ENCODE assay signal across 7 cellular contexts in genomic region chr19:46748325-46749109, GRCh38. TPM values are rescaled to one million over a fixed set of nuclear protein-coding genes. Genes with fewer than 3 reads are reported as not detected.
DNase-seq lines count a peak whose midpoint lies in the region; ATAC-seq, FAIRE-seq and TF ChIP-seq lines count a peak whose summit lies in the region.

No MANE protein-coding gene starts in this region.

- no peak overlapping the region for H3K23ac ChIP-seq in H1 (ENCODE audit: insufficient read length)

- no peak overlapping the region for H3K27ac Mint-ChIP-seq in neural crest cell (ENCODE audit: unreplicated experiment)

- no peak overlapping the region for H2AFZ ChIP-seq in H1 (ENCODE audit: low read length)

- H3K27me3 ChIP-seq in H1 (replicated peaks in 1 of 4; ENCODE audit: control insufficient read depth in 3 of 4, extremely low read depth in 1 of 4, insufficient read depth in 3 of 4, low read length in 3 of 4) = no peaks in the 10 kb centered on the region
- H3K27me3 ChIP-seq in tibial nerve = no peaks in the 10 kb centered on the region

- H4K20me1 ChIP-seq in H1 (replicated peaks in 1 of 2; ENCODE audit: control insufficient read depth in 1 of 2, insufficient read depth in 2 of 2, low read length in 2 of 2) = peaks cover 5 to 19% of the 10 kb centered on the region in 2 experiments

- no peak for ATAC-seq in HG02798 (IDR thresholded peaks at IDR 0.05; ENCODE audit: poor library complexity, unreplicated experiment)

- H3K79me1 ChIP-seq in H1 (ENCODE audit: low read depth, low read length) = peaks cover 3% of the 10 kb centered on the region; the same call in 1 of the 2 replicates

- no peak overlapping the region for H3K18ac ChIP-seq in H1 (ENCODE audit: extremely low read depth, low read length)

- H3K4me2 ChIP-seq in H1 (ENCODE audit: insufficient read depth in 1 of 2, low read depth in 2 of 2, low read length in 2 of 2) = no peak overlapping the region

- H3K9me3 ChIP-seq in H1 (ENCODE audit: insufficient read depth in 2 of 2, low read depth in 1 of 2, low read length in 1 of 2) = no peaks in the 10 kb centered on the region
- no peaks in the 10 kb centered on the region for H3K9me3 ChIP-seq in tibial nerve

- DNase-seq in GM18507 (ENCODE audit: extremely low spot score, insufficient read length, low read depth) = no peak
- DNase-seq in NCI-H69 (lab: John Stamatoyannopoulos, UW) = peak; percentile 62
- peak; percentile 90 for DNase-seq in activated CD8-positive, alpha-beta memory T cell treated with anti-CD3 and anti-CD28 coated beads for 24 hours
- DNase-seq in H1 (ENCODE audit: low read depth in 1 of 2, low spot score in 2 of 2) = peak in 1 of 2 experiments; percentile 94
- peak; percentile 87 for DNase-seq in neural crest cell (ENCODE audit: low read depth, low spot score)
- DNase-seq in tibial nerve (ENCODE audit: low spot score in 2 of 2) = peak; percentile 45 to 87

- H3K27me3 Mint-ChIP-seq in neural crest cell (ENCODE audit: low read depth) = no peaks in the 10 kb centered on the region

- FAIRE-seq in GM18507 (lab: Jason Lieb, UNC) (peak; percentile 69), H1 (lab: Jason Lieb, UNC) (no peak)

- H3K23me2 ChIP-seq in H1 (ENCODE audit: low read depth, low read length) = peaks cover 11% of the 10 kb centered on the region

- H2AK5ac ChIP-seq in H1 (ENCODE audit: low read depth, low read length) = no peak overlapping the region

- no peak overlapping the region for H3K56ac ChIP-seq in H1 (replicated peaks; ENCODE audit: insufficient read length, low read depth, low read length)

- H2BK15ac ChIP-seq in H1 (ENCODE audit: low read length) = no peak overlapping the region

- H3K4me3 ChIP-seq in H1 (ENCODE audit: extremely low read depth in 1 of 4, insufficient read depth in 2 of 4, low read depth in 3 of 4, low read length in 4 of 4) (no peak overlapping the region), tibial nerve (no peak overlapping the region)

- CTCF ChIA-PET in H1 (lab: Charles Lee; ENCODE audit: partially characterized antibody) = interaction anchor here (0.7 to 12.2 kb wide), 13 partner anchors 9 to 767 kb away, joined by 3 to 176 read pairs (median 4); no protein-coding TSS in a partner anchor

- H4K8ac ChIP-seq in H1 (ENCODE audit: extremely low read depth, insufficient read depth, low read length) = no peak overlapping the region

- H3K79me2 ChIP-seq in H1 (ENCODE audit: control insufficient read depth in 1 of 2, insufficient read depth in 2 of 2, low read length in 2 of 2) = peaks cover 21 to 24% of the 10 kb centered on the region in 2 experiments

- no peak overlapping the region for H2BK20ac ChIP-seq in H1 (ENCODE audit: low read length)

- H3K36me3 Mint-ChIP-seq in neural crest cell (ENCODE audit: low read depth) = peaks cover 16% of the 10 kb centered on the region

- TF ChIP-seq EP300 in H1 (IDR thresholded peaks at IDR 0.05; ENCODE audit: borderline replicate concordance in 1 of 2, low read depth in 2 of 2, low read length in 2 of 2) = no peak
- no peak for TF ChIP-seq EP300 in tibial nerve (IDR thresholded peaks at IDR 0.05)

- H4K5ac ChIP-seq in H1 (ENCODE audit: insufficient read length, low read depth, low read length) = no peak overlapping the region

- H3K9ac ChIP-seq in H1 (replicated peaks in 1 of 4; ENCODE audit: extremely low read depth in 1 of 4, low read depth in 3 of 4, low read length in 3 of 4) = no peak overlapping the region

- no peak overlapping the region for H2BK120ac ChIP-seq in H1 (replicated peaks; ENCODE audit: low read depth, low read length)

- TF ChIP-seq CTCF in H1 (IDR thresholded peaks at IDR 0.05; ENCODE audit: control extremely low read depth in 1 of 3, insufficient read depth in 1 of 3, low read depth in 1 of 3, low read length in 3 of 3) = peak; percentile 52 to 74 (median 66)
- peak; percentile 73 for TF ChIP-seq CTCF in neural crest cell (conservative IDR thresholded peaks at IDR 0.05)
- TF ChIP-seq CTCF in tibial nerve (IDR thresholded peaks at IDR 0.05) = peak; percentile 56 to 79 (median 63)

- TF ChIP-seq POLR2A in H1 (IDR thresholded peaks at IDR 0.05; ENCODE audit: control extremely low read depth in 1 of 2, low read depth in 2 of 2, low read length in 2 of 2) = no peak
- no peak for TF ChIP-seq POLR2A in tibial nerve (IDR thresholded peaks at IDR 0.05)

- POLR2A ChIA-PET in H1 (lab: Charles Lee; ENCODE audit: partially characterized antibody) = interaction anchor here (0.6 to 1.4 kb wide), 4 partner anchors 19 to 36 kb away, joined by 3 to 5 read pairs (median 4); no protein-coding TSS in a partner anchor

- H3K27ac ChIP-seq in H1 (ENCODE audit: low read depth, low read length) (no peak overlapping the region), tibial nerve (no peak overlapping the region)

- WGBS in H1 (ENCODE audit: extremely low coverage in 1 of 2, insufficient coverage in 1 of 2, insufficient read length in 1 of 2, insufficient replicate concordance in 2 of 2, low coverage in 1 of 2, low lambda C conversion rate in 2 of 2, missing lambda C conversion rate in 1 of 2), 2 experiments = 88% methylated on average over 20 of the region's 21 CpGs; no CpG with 5 or more reads in 1 of the 2 experiments
- 83 to 87% methylated on average over 21 of the region's 21 CpGs for WGBS in tibial nerve, 2 donors

- peaks cover 32% of the 10 kb centered on the region for H3K4me1 Mint-ChIP-seq in neural crest cell

- H2BK5ac ChIP-seq in H1 (ENCODE audit: low read depth, low read length) = no peak overlapping the region

- H3K36me3 ChIP-seq in H1 (ENCODE audit: control insufficient read depth in 2 of 4, insufficient read depth in 4 of 4, low read length in 3 of 4) (peaks cover 0 to 7% (median 5%) of the 10 kb centered on the region in 4 experiments; a peak in 4 of 8 replicates), tibial nerve (peaks cover 0 to 42% (median 0%) of the 10 kb centered on the region in 3 donors)

- peak overlapping the region; percentile 93 for H3K4me3 Mint-ChIP-seq in neural crest cell

- no peaks in the 10 kb centered on the region for H3K9me3 Mint-ChIP-seq in neural crest cell

- no peak overlapping the region for H4K91ac ChIP-seq in H1 (replicated peaks; ENCODE audit: insufficient read length, low read length)

- no peak overlapping the region for H3K14ac ChIP-seq in H1 (ENCODE audit: insufficient read length)

- H2BK12ac ChIP-seq in H1 (ENCODE audit: low read depth, low read length) = no peak overlapping the region

- TF ChIP-seq RAD21 in H1 (IDR thresholded peaks at IDR 0.05 in 1 of 2, conservative IDR thresholded peaks at IDR 0.05 in 1 of 2; ENCODE audit: low read depth in 2 of 2, low read length in 2 of 2) = peak; percentile 9 to 31; a peak in 1 of 4 replicates

- H3K4ac ChIP-seq in H1 (replicated peaks; ENCODE audit: insufficient read length, low read depth, low read length) = no peak overlapping the region

- peaks cover 0 to 3% (median 0%) of the 10 kb centered on the region in 4 experiments; a peak in 5 of 7 replicates for H3K4me1 ChIP-seq in H1 (replicated peaks in 1 of 4; ENCODE audit: control insufficient read depth in 3 of 4, insufficient read depth in 4 of 4, low read length in 3 of 4)
- H3K4me1 ChIP-seq in tibial nerve = peaks cover 4 to 30% (median 19%) of the 10 kb centered on the region in 4 donors

RNA-seq across cellular contexts. Expression of gene STRN4, which starts 2.3 kb away (rescaled TPM):
- total RNA-seq in H1 (2021; fragmentation: NEBNext Ultra II Directional; extraction: Animal tissue kit (Norgen Biotek cat#: 25700)) = 120 and 124 TPM in 2 replicates
- polyA plus RNA-seq in H1 (2011; rRNA removed) = 187 and 298 TPM in 2 replicates
- polyA plus RNA-seq in H1 (2011; cell fraction: cytosol; rRNA removed) = 187 TPM
- 357 TPM for polyA plus RNA-seq in H1 (2011; cell fraction: nucleus; rRNA removed)
- polyA plus RNA-seq in H1 (2012, experiment 1 of 2) = 79.5 to 127 TPM (median 116 TPM) in 4 replicates
- 86.4 TPM for polyA plus RNA-seq in H1 (2012, experiment 2 of 2)
- 74.9 TPM for polyA plus RNA-seq in H1 (2013, experiment 1 of 2)
- 72.9 TPM for polyA plus RNA-seq in H1 (2013, experiment 2 of 2)
- polyA minus RNA-seq in H1 (2011; rRNA and poly(A)+ RNA removed) = 98.5 and 101 TPM in 2 replicates
- 89.5 TPM for polyA minus RNA-seq in H1 (2011; cell fraction: cytosol; rRNA and poly(A)+ RNA removed)
- polyA minus RNA-seq in H1 (2011; cell fraction: nucleus; rRNA and poly(A)+ RNA removed) = 111 TPM
- total RNA-seq in neural crest cell (128 and 138 TPM in 2 replicates), tibial nerve (100 to 1,000 TPM in 1 of 4 donors, 10 to 100 TPM in 3; 77.4 to 127 (median 87.4) TPM)

RNA-seq across cellular contexts. Expression of gene FKRP, which starts 2.7 kb away (rescaled TPM):
- 24.4 and 24.8 TPM in 2 replicates for total RNA-seq in H1 (2021; fragmentation: NEBNext Ultra II Directional; extraction: Animal tissue kit (Norgen Biotek cat#: 25700))
- 17.1 and 29.1 TPM in 2 replicates for polyA plus RNA-seq in H1 (2011; rRNA removed)
- 16.6 TPM for polyA plus RNA-seq in H1 (2011; cell fraction: cytosol; rRNA removed)
- polyA plus RNA-seq in H1 (2011; cell fraction: nucleus; rRNA removed) = 36.2 TPM
- 22.3 to 27.7 TPM (median 25.3 TPM) in 4 replicates for polyA plus RNA-seq in H1 (2012, experiment 1 of 2)
- polyA plus RNA-seq in H1 (2012, experiment 2 of 2) = 18.2 TPM
- 31.2 TPM for polyA plus RNA-seq in H1 (2013, experiment 1 of 2)
- polyA plus RNA-seq in H1 (2013, experiment 2 of 2) = 30.1 TPM
- 9.1 and 10.6 TPM in 2 replicates for polyA minus RNA-seq in H1 (2011; rRNA and poly(A)+ RNA removed)
- 10.7 TPM for polyA minus RNA-seq in H1 (2011; cell fraction: cytosol; rRNA and poly(A)+ RNA removed)
- polyA minus RNA-seq in H1 (2011; cell fraction: nucleus; rRNA and poly(A)+ RNA removed) = 13.1 TPM
- total RNA-seq in neural crest cell (31.9 and 38.6 TPM in 2 replicates), tibial nerve (10 to 100 TPM; 15.7 to 20.4 (median 17.7) TPM)

RNA-seq across cellular contexts. Expression of gene PRKD2, which starts 31.6 kb away (rescaled TPM):
- total RNA-seq in H1 (2021; fragmentation: NEBNext Ultra II Directional; extraction: Animal tissue kit (Norgen Biotek cat#: 25700)) = 63.8 and 73.1 TPM in 2 replicates
- polyA plus RNA-seq in H1 (2011; rRNA removed) = 24.4 and 34.9 TPM in 2 replicates
- polyA plus RNA-seq in H1 (2011; cell fraction: cytosol; rRNA removed) = 21.8 TPM
- polyA plus RNA-seq in H1 (2011; cell fraction: nucleus; rRNA removed) = 52.7 TPM
- polyA plus RNA-seq in H1 (2012, experiment 1 of 2) = 40.6 to 71.6 TPM (median 66.7 TPM) in 4 replicates
- polyA plus RNA-seq in H1 (2012, experiment 2 of 2) = 66.5 TPM
- polyA plus RNA-seq in H1 (2013, experiment 1 of 2) = 39.4 TPM
- 39.7 TPM for polyA plus RNA-seq in H1 (2013, experiment 2 of 2)
- 19.5 and 29.8 TPM in 2 replicates for polyA minus RNA-seq in H1 (2011; rRNA and poly(A)+ RNA removed)
- 43.1 TPM for polyA minus RNA-seq in H1 (2011; cell fraction: cytosol; rRNA and poly(A)+ RNA removed)
- polyA minus RNA-seq in H1 (2011; cell fraction: nucleus; rRNA and poly(A)+ RNA removed) = 20.4 TPM
- total RNA-seq in neural crest cell (55.5 and 57.2 TPM in 2 replicates), tibial nerve (10 to 100 TPM; 21.0 to 36.1 (median 30.2) TPM)

RNA-seq across cellular contexts. Expression of gene SLC1A5, which starts 39.9 kb away (rescaled TPM):
- 290 and 291 TPM in 2 replicates for total RNA-seq in H1 (2021; fragmentation: NEBNext Ultra II Directional; extraction: Animal tissue kit (Norgen Biotek cat#: 25700))
- polyA plus RNA-seq in H1 (2011; rRNA removed) = 351 and 475 TPM in 2 replicates
- 305 TPM for polyA plus RNA-seq in H1 (2011; cell fraction: cytosol; rRNA removed)
- polyA plus RNA-seq in H1 (2011; cell fraction: nucleus; rRNA removed) = 293 TPM
- 192 to 294 TPM (median 290 TPM) in 4 replicates for polyA plus RNA-seq in H1 (2012, experiment 1 of 2)
- 364 TPM for polyA plus RNA-seq in H1 (2012, experiment 2 of 2)
- 328 TPM for polyA plus RNA-seq in H1 (2013, experiment 1 of 2)
- 322 TPM for polyA plus RNA-seq in H1 (2013, experiment 2 of 2)
- polyA minus RNA-seq in H1 (2011; rRNA and poly(A)+ RNA removed) = 271 and 323 TPM in 2 replicates
- 153 TPM for polyA minus RNA-seq in H1 (2011; cell fraction: cytosol; rRNA and poly(A)+ RNA removed)
- 89.0 TPM for polyA minus RNA-seq in H1 (2011; cell fraction: nucleus; rRNA and poly(A)+ RNA removed)
- total RNA-seq in neural crest cell (131 TPM in 2 replicates), tibial nerve (100 to 1,000 TPM in 1 of 4 donors, 10 to 100 TPM in 3; 76.8 to 107 (median 83.4) TPM)
